In the genomic region with DNA sequence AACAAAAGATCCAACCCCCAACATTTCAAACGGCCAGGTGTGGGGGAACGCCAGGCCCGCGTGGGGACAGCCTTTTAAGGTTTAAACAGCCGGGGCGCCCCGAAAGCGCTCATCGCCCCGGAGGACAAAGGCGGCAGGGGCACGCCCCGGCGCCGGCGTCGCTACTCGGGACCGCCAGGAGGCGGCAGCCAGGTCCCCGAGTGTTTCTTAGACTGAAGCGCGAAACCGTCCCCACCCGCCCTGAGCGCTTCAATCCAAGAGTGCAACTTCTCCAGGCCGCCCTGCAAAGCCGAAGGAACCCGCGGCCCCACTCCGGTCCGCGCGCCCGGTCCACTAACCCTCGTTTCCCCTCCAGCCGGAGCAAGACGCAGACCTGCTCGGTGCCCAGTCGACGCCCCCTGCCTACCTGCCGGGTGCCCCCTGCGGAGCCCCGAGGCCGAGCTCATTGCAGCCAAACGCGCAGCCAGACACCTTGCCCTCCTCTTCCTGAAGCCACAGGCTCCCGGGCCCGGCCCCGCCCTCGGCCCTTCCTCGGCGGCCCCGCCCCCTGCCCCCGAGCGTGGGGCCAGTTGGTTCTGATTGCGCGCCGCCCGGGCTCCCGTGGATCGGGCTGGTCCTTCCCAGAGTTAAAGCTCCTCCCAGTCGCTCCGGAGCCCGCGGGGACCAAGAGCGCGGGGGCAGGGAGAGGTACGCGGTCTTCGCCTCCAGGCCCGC, we compare ENCODE assay signal across 1 cellular context.
TF ChIP-seq lines count a peak whose summit lies in the region.

A gene (minus strand): TSS at position 496 of the 714 bp plus-strand sequence. CDS start 50 bp downstream, at position 446.

TF ChIP-seq in IMR-90, 13 proteins besides CTCF, POLR2A, EP300 and RAD21:
- TF ChIP-seq, protein P1, sequence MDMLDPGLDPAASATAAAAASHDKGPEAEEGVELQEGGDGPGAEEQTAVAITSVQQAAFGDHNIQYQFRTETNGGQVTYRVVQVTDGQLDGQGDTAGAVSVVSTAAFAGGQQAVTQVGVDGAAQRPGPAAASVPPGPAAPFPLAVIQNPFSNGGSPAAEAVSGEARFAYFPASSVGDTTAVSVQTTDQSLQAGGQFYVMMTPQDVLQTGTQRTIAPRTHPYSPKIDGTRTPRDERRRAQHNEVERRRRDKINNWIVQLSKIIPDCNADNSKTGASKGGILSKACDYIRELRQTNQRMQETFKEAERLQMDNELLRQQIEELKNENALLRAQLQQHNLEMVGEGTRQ (IDR thresholded peaks at IDR 0.05; ENCODE audit: low read depth, low read length): no peak
- TF ChIP-seq SMC3 (IDR thresholded peaks at IDR 0.05; ENCODE audit: low read depth, low read length) (peak; percentile 67), MAZ (IDR thresholded peaks at IDR 0.05; ENCODE audit: borderline replicate concordance, low read depth, low read length) (peak; percentile 54; the same call in 1 of the 2 replicates), BHLHE40 (IDR thresholded peaks at IDR 0.05; ENCODE audit: low read depth, low read length) (no peak)
